26 cellular contexts compared by ENCODE assay signal in genomic region chr13:44165895-44166496, GRCh38.
"Had no signal": no experiment of that assay in that cellular context is flagged by ENCODE, and none has a peak within 500 bp of the region (broad histone marks: within the 10 kb centered on the region; RNA-seq: fewer than 3 reads in every experiment).

No MANE protein-coding gene starts in this region.

- H3K9me3 Mint-ChIP-seq: activated T-cell treated with anti-CD3 and anti-CD28 coated beads, Interleukin-2, amount 50 U/mL, for 4 hours; activated T-helper 2 cell treated with anti-CD3 and anti-CD28 coated beads, Interferon-gamma antibody, Interleukin-2, Interleukin-4, amounts not matched to agents 10 μg/mL and 5 μg/mL and 100 μg/mL, durations not matched to agents 14 hours and 24 hours and 36 hours; natural killer cell treated with Interleukin-12 subunit alpha and Interleukin-12 subunit beta and Interleukin-15 and Interleukin-18, amount 100 ng/mL, for 72 hours; stimulated activated naive CD8-positive, alpha-beta T cell treated with anti-CD3 and anti-CD28 coated beads, Interleukin-15, Interleukin-2, amounts not matched to agents 100 ng/mL and 50 ng/mL, for 24 hours; T-helper 2 cell treated with Interferon-gamma antibody and Interleukin-4, amounts not matched to agents 5 μg/mL and 100 μg/mL, for 36 hours had no signal

- H3K27me3 ChIP-seq: adrenal gland, ascending aorta, brain microvascular endothelial cell, heart right ventricle, ovary, spleen, thyroid gland had no signal

- H3K9me3 ChIP-seq: adrenal gland, ascending aorta, lower lobe of right lung, ovary, prostate gland, spleen, thyroid gland had no signal

- H3K27me3 Mint-ChIP-seq: activated naive CD8-positive, alpha-beta T cell; T-cell had no signal

- H3K4me1 Mint-ChIP-seq: T-cell had no signal

- H3K36me3 Mint-ChIP-seq: activated naive CD8-positive, alpha-beta T cell; natural killer cell treated with Interleukin-12 subunit alpha and Interleukin-12 subunit beta and Interleukin-15 and Interleukin-18, amount 100 ng/mL, for 72 hours; T-cell had no signal

- ATAC-seq: activated T-cell treated with anti-CD3 and anti-CD28 coated beads, Interleukin-2, amount 50 U/mL, for 4 hours; heart right ventricle; left lobe of liver; natural killer cell treated with Interleukin-12 subunit alpha and Interleukin-12 subunit beta and Interleukin-15 and Interleukin-18, amount 100 ng/mL, for 72 hours; T-cell had no signal

- H3K4me1 ChIP-seq: adrenal gland, lower lobe of right lung, prostate gland, spleen had no signal

- H3K4me3 Mint-ChIP-seq: activated naive CD8-positive, alpha-beta T cell; activated T-cell treated with anti-CD3 and anti-CD28 coated beads, Interleukin-2, amount 50 U/mL, for 4 hours; natural killer cell treated with Interleukin-12 subunit alpha and Interleukin-12 subunit beta and Interleukin-15 and Interleukin-18, amount 100 ng/mL, for 72 hours; stimulated activated naive CD8-positive, alpha-beta T cell treated with anti-CD3 and anti-CD28 coated beads, Interleukin-15, Interleukin-2, amounts not matched to agents 100 ng/mL and 50 ng/mL, for 24 hours; T-cell; T-helper 2 cell treated with Interferon-gamma antibody and Interleukin-4, amounts not matched to agents 5 μg/mL and 100 μg/mL, for 36 hours had no signal

- H3K36me3 ChIP-seq: adrenal gland, ascending aorta, brain microvascular endothelial cell, heart right ventricle, lower lobe of right lung, ovary, prostate gland, spleen, thyroid gland had no signal

- H3K4me3 ChIP-seq: adrenal gland, ascending aorta, heart right ventricle, lower lobe of right lung, ovary, prostate gland, spleen, thyroid gland had no signal

- DNase-seq: activated CD8-positive, alpha-beta memory T cell treated with anti-CD3 and anti-CD28 coated beads, Interleukin-2, amount 50 U/mL, for 48 hours; activated naive CD4-positive, alpha-beta T cell; activated T-cell treated with anti-CD3 and anti-CD28 coated beads, Interleukin-2, amount 50 U/mL, for 4 hours; adrenal gland; brain microvascular endothelial cell; central memory CD4-positive, alpha-beta T cell; dermis blood vessel endothelial cell; effector CD8-positive, alpha-beta T cell; heart right ventricle; kidney; lower lobe of right lung; midbrain; ovary; spleen; stimulated activated CD4-positive, alpha-beta T cell treated with anti-CD3 and anti-CD28 coated beads, Interleukin-4, amount 100 ng/mL, for 24 hours; substantia nigra; T-cell had no signal

- H3K27ac ChIP-seq: adrenal gland, ascending aorta, brain microvascular endothelial cell, heart right ventricle, lower lobe of right lung, ovary, prostate gland, spleen, thyroid gland had no signal

- H3K27ac Mint-ChIP-seq: activated naive CD8-positive, alpha-beta T cell; activated T-helper 2 cell treated with anti-CD3 and anti-CD28 coated beads, Interferon-gamma antibody, Interleukin-2, Interleukin-4, amounts not matched to agents 10 μg/mL and 5 μg/mL and 100 μg/mL, durations not matched to agents 14 hours and 24 hours and 36 hours; natural killer cell treated with Interleukin-12 subunit alpha and Interleukin-12 subunit beta and Interleukin-15 and Interleukin-18, amount 100 ng/mL, for 72 hours; stimulated activated naive CD8-positive, alpha-beta T cell treated with anti-CD3 and anti-CD28 coated beads, Interleukin-15, Interleukin-2, amounts not matched to agents 100 ng/mL and 50 ng/mL, for 24 hours; T-cell; T-helper 2 cell treated with Interferon-gamma antibody and Interleukin-4, amounts not matched to agents 5 μg/mL and 100 μg/mL, for 36 hours had no signal
